ENCODE assay signal across 1 cellular context in genomic region chr11:13341028-13341427, GRCh38.
TF ChIP-seq lines count a peak whose summit lies in the region.

No MANE protein-coding gene starts in this region.

TF ChIP-seq in SK-N-SH treated with all-trans-retinoic acid at 6 μM for 48 hours, 23 proteins besides CTCF, POLR2A, EP300 and RAD21 (continued from another document):
- TF ChIP-seq, protein P1, sequence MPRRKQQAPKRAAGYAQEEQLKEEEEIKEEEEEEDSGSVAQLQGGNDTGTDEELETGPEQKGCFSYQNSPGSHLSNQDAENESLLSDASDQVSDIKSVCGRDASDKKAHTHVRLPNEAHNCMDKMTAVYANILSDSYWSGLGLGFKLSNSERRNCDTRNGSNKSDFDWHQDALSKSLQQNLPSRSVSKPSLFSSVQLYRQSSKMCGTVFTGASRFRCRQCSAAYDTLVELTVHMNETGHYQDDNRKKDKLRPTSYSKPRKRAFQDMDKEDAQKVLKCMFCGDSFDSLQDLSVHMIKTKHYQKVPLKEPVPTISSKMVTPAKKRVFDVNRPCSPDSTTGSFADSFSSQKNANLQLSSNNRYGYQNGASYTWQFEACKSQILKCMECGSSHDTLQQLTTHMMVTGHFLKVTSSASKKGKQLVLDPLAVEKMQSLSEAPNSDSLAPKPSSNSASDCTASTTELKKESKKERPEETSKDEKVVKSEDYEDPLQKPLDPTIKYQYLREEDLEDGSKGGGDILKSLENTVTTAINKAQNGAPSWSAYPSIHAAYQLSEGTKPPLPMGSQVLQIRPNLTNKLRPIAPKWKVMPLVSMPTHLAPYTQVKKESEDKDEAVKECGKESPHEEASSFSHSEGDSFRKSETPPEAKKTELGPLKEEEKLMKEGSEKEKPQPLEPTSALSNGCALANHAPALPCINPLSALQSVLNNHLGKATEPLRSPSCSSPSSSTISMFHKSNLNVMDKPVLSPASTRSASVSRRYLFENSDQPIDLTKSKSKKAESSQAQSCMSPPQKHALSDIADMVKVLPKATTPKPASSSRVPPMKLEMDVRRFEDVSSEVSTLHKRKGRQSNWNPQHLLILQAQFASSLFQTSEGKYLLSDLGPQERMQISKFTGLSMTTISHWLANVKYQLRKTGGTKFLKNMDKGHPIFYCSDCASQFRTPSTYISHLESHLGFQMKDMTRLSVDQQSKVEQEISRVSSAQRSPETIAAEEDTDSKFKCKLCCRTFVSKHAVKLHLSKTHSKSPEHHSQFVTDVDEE (CRISPR knock-in tag; IDR thresholded peaks at IDR 0.05): no peak
- TF ChIP-seq PPARA (CRISPR knock-in tag; IDR thresholded peaks at IDR 0.05; ENCODE audit: borderline replicate concordance) (no peak), ISL1 (CRISPR knock-in tag; IDR thresholded peaks at IDR 0.05) (no peak), ZFP3 (CRISPR knock-in tag; IDR thresholded peaks at IDR 0.05) (no peak), GLIS3 (CRISPR knock-in tag; IDR thresholded peaks at IDR 0.05) (no peak), ZC3H10 (CRISPR knock-in tag; IDR thresholded peaks at IDR 0.05) (no peak), OSR1 (CRISPR knock-in tag; IDR thresholded peaks at IDR 0.05) (no peak), SNAI2 (CRISPR knock-in tag; IDR thresholded peaks at IDR 0.05) (no peak), CSDC2 (CRISPR knock-in tag; IDR thresholded peaks at IDR 0.05) (no peak), ZNF70 (CRISPR knock-in tag; IDR thresholded peaks at IDR 0.05) (no peak), TCF4 (CRISPR knock-in tag; IDR thresholded peaks at IDR 0.05; ENCODE audit: borderline replicate concordance) (no peak), ESRRG (CRISPR knock-in tag; IDR thresholded peaks at IDR 0.05) (no peak), ZNF565 (CRISPR knock-in tag; conservative IDR thresholded peaks at IDR 0.05; ENCODE audit: low read depth) (no peak), TOX (CRISPR knock-in tag; IDR thresholded peaks at IDR 0.05; ENCODE audit: borderline replicate concordance) (no peak)
- TF ChIP-seq, protein P2, sequence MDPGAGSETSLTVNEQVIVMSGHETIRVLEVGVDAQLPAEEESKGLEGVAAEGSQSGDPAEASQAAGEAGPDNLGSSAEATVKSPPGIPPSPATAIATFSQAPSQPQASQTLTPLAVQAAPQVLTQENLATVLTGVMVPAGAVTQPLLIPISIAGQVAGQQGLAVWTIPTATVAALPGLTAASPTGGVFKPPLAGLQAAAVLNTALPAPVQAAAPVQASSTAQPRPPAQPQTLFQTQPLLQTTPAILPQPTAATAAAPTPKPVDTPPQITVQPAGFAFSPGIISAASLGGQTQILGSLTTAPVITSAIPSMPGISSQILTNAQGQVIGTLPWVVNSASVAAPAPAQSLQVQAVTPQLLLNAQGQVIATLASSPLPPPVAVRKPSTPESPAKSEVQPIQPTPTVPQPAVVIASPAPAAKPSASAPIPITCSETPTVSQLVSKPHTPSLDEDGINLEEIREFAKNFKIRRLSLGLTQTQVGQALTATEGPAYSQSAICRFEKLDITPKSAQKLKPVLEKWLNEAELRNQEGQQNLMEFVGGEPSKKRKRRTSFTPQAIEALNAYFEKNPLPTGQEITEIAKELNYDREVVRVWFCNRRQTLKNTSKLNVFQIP (CRISPR knock-in tag; IDR thresholded peaks at IDR 0.05; ENCODE audit: borderline replicate concordance, low read depth): no peak
- TF ChIP-seq, protein P3, sequence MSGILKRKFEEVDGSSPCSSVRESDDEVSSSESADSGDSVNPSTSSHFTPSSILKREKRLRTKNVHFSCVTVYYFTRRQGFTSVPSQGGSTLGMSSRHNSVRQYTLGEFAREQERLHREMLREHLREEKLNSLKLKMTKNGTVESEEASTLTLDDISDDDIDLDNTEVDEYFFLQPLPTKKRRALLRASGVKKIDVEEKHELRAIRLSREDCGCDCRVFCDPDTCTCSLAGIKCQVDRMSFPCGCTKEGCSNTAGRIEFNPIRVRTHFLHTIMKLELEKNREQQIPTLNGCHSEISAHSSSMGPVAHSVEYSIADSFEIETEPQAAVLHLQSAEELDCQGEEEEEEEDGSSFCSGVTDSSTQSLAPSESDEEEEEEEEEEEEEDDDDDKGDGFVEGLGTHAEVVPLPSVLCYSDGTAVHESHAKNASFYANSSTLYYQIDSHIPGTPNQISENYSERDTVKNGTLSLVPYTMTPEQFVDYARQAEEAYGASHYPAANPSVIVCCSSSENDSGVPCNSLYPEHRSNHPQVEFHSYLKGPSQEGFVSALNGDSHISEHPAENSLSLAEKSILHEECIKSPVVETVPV (CRISPR knock-in tag; IDR thresholded peaks at IDR 0.05): no peak
TF ChIP-seq in SK-N-SH treated with all-trans-retinoic acid at 6 μM for 48 hours: peak in this region for 0.
